8 cellular contexts compared by ENCODE assay signal in the genomic region with DNA sequence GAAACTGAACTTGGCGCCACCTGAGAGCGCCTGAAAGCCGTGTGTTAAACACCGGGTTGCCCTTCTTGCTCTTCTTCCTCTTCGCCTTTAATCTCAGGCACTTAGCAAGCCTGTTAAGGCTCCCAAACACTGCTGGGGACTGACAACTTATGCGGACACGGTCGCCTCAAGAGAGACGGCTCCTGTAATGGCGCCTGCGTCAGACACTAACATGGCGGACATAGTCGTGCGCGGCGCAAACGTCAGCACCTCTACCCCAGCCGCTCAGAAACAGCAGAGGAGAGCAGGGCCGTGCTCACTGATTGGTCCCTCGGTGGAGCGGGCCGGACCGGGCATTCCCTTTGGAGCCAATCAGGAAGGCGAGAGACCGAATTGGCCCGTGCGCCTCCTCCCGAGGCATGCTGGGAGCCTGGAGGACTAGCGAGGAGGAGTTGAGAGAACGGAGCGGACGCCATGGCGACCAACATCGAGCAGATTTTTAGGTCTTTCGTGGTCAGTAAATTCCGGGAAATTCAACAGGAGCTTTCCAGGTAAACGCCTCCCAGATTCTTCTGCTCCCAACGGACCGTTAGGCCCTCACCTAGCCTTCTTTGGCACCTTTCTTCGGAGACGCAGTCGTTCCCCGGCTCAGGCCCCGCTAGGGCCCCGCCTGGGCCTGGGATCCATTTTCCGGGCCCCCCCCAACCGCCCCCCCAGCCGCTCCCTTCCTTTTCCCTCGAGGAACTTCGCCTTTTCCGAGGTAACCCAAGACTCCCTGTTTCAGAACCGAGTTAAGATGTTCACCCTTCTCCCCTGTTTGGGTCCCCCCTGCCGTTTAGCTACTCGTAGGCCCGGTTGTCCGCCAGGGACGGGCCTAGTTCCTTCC. TPM values are rescaled to one million over a fixed set of nuclear protein-coding genes. Genes with fewer than 3 reads are reported as not detected.
DNase-seq lines count a peak whose midpoint lies in the region; ATAC-seq, FAIRE-seq and TF ChIP-seq lines count a peak whose summit lies in the region.

Gene SON, plus strand, starts transcription at position 399 of the 865 bp plus-strand sequence. Its CDS starts 55 bp downstream, at position 454.

- H3K4me1 ChIP-seq in keratinocyte (ENCODE audit: control insufficient read depth, extremely low read depth, insufficient read depth, low read length), result peaks cover 16% of the 10 kb centered on the region

- H3K36me3 ChIP-seq in keratinocyte (ENCODE audit: control insufficient read depth in 2 of 2, extremely low read depth in 1 of 2, insufficient read depth in 2 of 2, low read length in 2 of 2), result peaks cover 5 to 10% of the 10 kb centered on the region in 2 experiments

- no peaks in the 10 kb centered on the region for H3K9me3 Mint-ChIP-seq in chondrocyte (ENCODE audit: low read depth)

- H3K36me3 Mint-ChIP-seq in chondrocyte (ENCODE audit: low read depth), result peaks cover 4% of the 10 kb centered on the region

- no peaks in the 10 kb centered on the region for H3K9me1 ChIP-seq in keratinocyte (ENCODE audit: control insufficient read depth, extremely low read depth, insufficient read depth, low read length)

- peak within 1 kb of the TSS; percentile 100 for H3K27ac Mint-ChIP-seq in chondrocyte (ENCODE audit: unreplicated experiment)

- H3K9me3 ChIP-seq in keratinocyte (ENCODE audit: control insufficient read depth, low read depth, low read length), result no peaks in the 10 kb centered on the region

- peaks cover 4% of the 10 kb centered on the region for H4K20me1 ChIP-seq in keratinocyte (ENCODE audit: control insufficient read depth, extremely low read depth, insufficient read depth, low read length)

- no peaks in the 10 kb centered on the region for H3K27me3 ChIP-seq in keratinocyte (ENCODE audit: control insufficient read depth, extremely low read depth, insufficient read depth, low read length)

- peak within 1 kb of the TSS; percentile 91 for H2AFZ ChIP-seq in keratinocyte (ENCODE audit: control insufficient read depth, low read length)

- DNase-seq in AML-193 (lab: John Stamatoyannopoulos, UW), result peak; percentile 93 to 98
- DNase-seq in NCI-H510A treated with DMSO at 0.1 percent for 48 hours (lab: John Stamatoyannopoulos, UW), result peak; percentile 95
- DNase-seq in activated CD4-positive, alpha-beta T cell treated with anti-CD3 and anti-CD28 coated beads for 24 hours (ENCODE audit: low read depth in 2 of 2), result peak; percentile 93
- peak; percentile 99 for DNase-seq in chondrocyte (ENCODE audit: low spot score)
- DNase-seq in keratinocyte (ENCODE audit: low read depth, low spot score), result peak; percentile 88
- peak; percentile 91 to 94 for DNase-seq in stimulated activated CD4-positive, alpha-beta T cell treated with anti-CD3 and anti-CD28 coated beads, Interleukin-15, amount 100 ng/mL, for 1 hour (ENCODE audit: low read depth in 1 of 2, low spot score in 1 of 2)

- peak within 1 kb of the TSS; percentile 81 to 97 (median 94) for H3K4me3 ChIP-seq in keratinocyte (ENCODE audit: control insufficient read depth in 2 of 3, extremely low read depth in 1 of 3, insufficient read depth in 2 of 3, low read depth in 1 of 3, low read length in 3 of 3)

- peak within 1 kb of the TSS; percentile 89 for H3K4me2 ChIP-seq in keratinocyte (ENCODE audit: control insufficient read depth, extremely low read depth, insufficient read depth, low read depth, low read length)

- no peaks in the 10 kb centered on the region for H3K27me3 Mint-ChIP-seq in chondrocyte (ENCODE audit: low read depth)

- peak within 1 kb of the TSS; percentile 98 for H3K27ac ChIP-seq in keratinocyte (ENCODE audit: control insufficient read depth, insufficient read depth, low read length)

- H3K79me2 ChIP-seq in keratinocyte (ENCODE audit: control insufficient read depth, insufficient read depth, low read length), result peaks cover 86% of the 10 kb centered on the region

- TF ChIP-seq CTCF in chondrocyte (IDR thresholded peaks at IDR 0.05), result peak; percentile 9
- TF ChIP-seq CTCF in keratinocyte (optimal IDR thresholded peaks at IDR 0.05 in 1 of 3, IDR thresholded peaks at IDR 0.05 in 1 of 3, conservative IDR thresholded peaks at IDR 0.05 in 1 of 3; ENCODE audit: extremely low read depth in 1 of 3, insufficient read depth in 2 of 3, low read length in 3 of 3), result no peak

- peak within 1 kb of the TSS; percentile 98 for H3K9ac ChIP-seq in keratinocyte (ENCODE audit: control insufficient read depth, extremely low read depth, insufficient read depth, low read length)

- peak; percentile 74 for FAIRE-seq in keratinocyte (lab: Jason Lieb, UNC)

- H3K4me1 Mint-ChIP-seq in chondrocyte (ENCODE audit: low read depth), result peaks cover 40% of the 10 kb centered on the region

- dilution Hi-C loops in keratinocyte (cut with MboI; ENCODE audit: extremely low pct_ligation_motif_present, low sequenced_read_pairs), result no loop called here

- H3K4me3 Mint-ChIP-seq in chondrocyte (ENCODE audit: unreplicated experiment), result peak within 1 kb of the TSS; percentile 95

- peak; percentile 85 for TF ChIP-seq POLR2A in GM19193 (IDR thresholded peaks at IDR 0.05; ENCODE audit: extremely low read depth, insufficient read depth, insufficient read length)

- ATAC-seq in HG03439 (IDR thresholded peaks at IDR 0.05; ENCODE audit: unreplicated experiment), result peak; percentile 88

RNA-seq across cellular contexts. Expression of gene SON, which starts in this region (rescaled TPM):
- total RNA-seq in chondrocyte, result 216 to 269 TPM (median 220 TPM) in 3 replicates
- polyA plus RNA-seq in keratinocyte, result 67.9 to 104 TPM (median 96.0 TPM) in 3 replicates
- 274 TPM for polyA plus RNA-seq in keratinocyte (2011; ENCODE audit: low read depth)
- 15.4 and 24.6 TPM in 2 replicates for polyA plus RNA-seq in keratinocyte (2011; cell fraction: cytosol; rRNA removed)
- polyA plus RNA-seq in keratinocyte (2011; cell fraction: nucleus; rRNA removed), result 277 and 391 TPM in 2 replicates
- 149 and 192 TPM in 2 replicates for polyA plus RNA-seq in keratinocyte (2012; ENCODE audit: low replicate concordance)
- 174 to 262 TPM (median 212 TPM) in 3 replicates for polyA minus RNA-seq in keratinocyte
- 32.8 TPM for polyA minus RNA-seq in keratinocyte (2011; cell fraction: cytosol; rRNA and poly(A)+ RNA removed)
- polyA minus RNA-seq in keratinocyte (2011; cell fraction: nucleus; rRNA and poly(A)+ RNA removed), result 292 and 449 TPM in 2 replicates

Comparison
In these comparisons a context has a peak if more than half of its experiments do, and no peak if none do; other contexts are left out.
1. Peak in every context shown above with its lines: DNase-seq, ATAC-seq, H3K4me3 ChIP-seq and H3K27ac ChIP-seq.